In genomic region chr18:74951165-74951760, GRCh38 we compare ENCODE assay signal across 8 cellular contexts.
DNase-seq lines count a peak whose midpoint lies in the region; ATAC-seq, FAIRE-seq and TF ChIP-seq lines count a peak whose summit lies in the region.

No MANE protein-coding gene starts in this region.

- no peak for TF ChIP-seq CTCF in RWPE1 (conservative IDR thresholded peaks at IDR 0.05; ENCODE audit: low read depth)
- no peak for TF ChIP-seq CTCF in upper lobe of right lung (IDR thresholded peaks at IDR 0.05)

- ATAC-seq in upper lobe of right lung = peak; percentile 97
- no peak for ATAC-seq in GM19328 (IDR thresholded peaks at IDR 0.05; ENCODE audit: unreplicated experiment)

- H3K27ac ChIP-seq in RWPE1 (no peak overlapping the region), upper lobe of right lung (peak overlapping the region; percentile 38)

- peaks cover 0 to 5% (median 4%) of the 10 kb centered on the region in 3 donors for H3K36me3 Mint-ChIP-seq in immature natural killer cell

- no peaks in the 10 kb centered on the region for H3K9me3 ChIP-seq in upper lobe of right lung

- H3K27me3 ChIP-seq in upper lobe of right lung = no peaks in the 10 kb centered on the region

- DNase-seq in GM03348 (ENCODE audit: low spot score) (peak; percentile 43), H54 (ENCODE audit: insufficient read length, low spot score) (peak; percentile 1), RWPE1 (ENCODE audit: low spot score) (peak; percentile 53), glomerular visceral epithelial cell (ENCODE audit: extremely low spot score) (peak; percentile 79), upper lobe of right lung (peak; percentile 77), NCI-H2227 treated with DMSO at 0.1 percent for 48 hours (lab: John Stamatoyannopoulos, UW) (no peak), immature natural killer cell (no peak)

- no peaks in the 10 kb centered on the region for H3K9me3 Mint-ChIP-seq in immature natural killer cell

- FAIRE-seq in H54 (lab: Jason Lieb, UNC) = no peak

- no peak overlapping the region for H3K4me3 ChIP-seq in upper lobe of right lung

- no peak overlapping the region for H3K27ac Mint-ChIP-seq in immature natural killer cell

- H3K4me1 ChIP-seq in upper lobe of right lung = peaks cover 16% of the 10 kb centered on the region

- peaks cover 23 to 27% of the 10 kb centered on the region in 2 donors for H3K4me1 Mint-ChIP-seq in immature natural killer cell

- H3K36me3 ChIP-seq in upper lobe of right lung = no peaks in the 10 kb centered on the region

- H3K27me3 Mint-ChIP-seq in immature natural killer cell (ENCODE audit: low read depth in 3 of 3) = peaks cover 0 to 2% (median 0%) of the 10 kb centered on the region in 3 donors

- CTCF ChIA-PET in RWPE1 (lab: Yijun Ruan, JAX) = no interaction called here

- peak overlapping the region in 1 of 5 donors; percentile 48 for H3K4me3 Mint-ChIP-seq in immature natural killer cell

- TF ChIP-seq POLR2A in H54 (IDR thresholded peaks at IDR 0.05; ENCODE audit: low read depth, low read length) = no peak

- intact Hi-C loops in upper lobe of right lung (cut with DNase I) = no loop called here

- POLR2A ChIA-PET in RWPE1 (lab: Yijun Ruan, JAX; ENCODE audit: low non-redundant PET) = no interaction called here

Comparison
In these comparisons a context has a peak if more than half of its experiments do, and no peak if none do; other contexts are left out.
1. DNase-seq: peak in GM03348 (single experiment), H54 (single experiment), RWPE1 (single experiment), glomerular visceral epithelial cell (single experiment) and upper lobe of right lung (single experiment); none in NCI-H2227 treated with DMSO at 0.1 percent for 48 hours (single experiment) and immature natural killer cell (0 of 3).